In genomic region chr11:61834278-61835004, GRCh38 we compare ENCODE assay signal across 1 cellular context.
TF ChIP-seq lines count a peak whose summit lies in the region.

No MANE protein-coding gene starts in this region.

TF ChIP-seq in endothelial cell of umbilical vein, 7 proteins besides CTCF, POLR2A, EP300 and RAD21:
- peak; percentile 81 for TF ChIP-seq POLR2AphosphoS5 (IDR thresholded peaks at IDR 0.05; ENCODE audit: insufficient read depth, low read depth, low read length)
- TF ChIP-seq JUN (IDR thresholded peaks at IDR 0.05; ENCODE audit: borderline replicate concordance, insufficient read depth, insufficient read length, low read depth), result no peak
- no peak for TF ChIP-seq MYC (IDR thresholded peaks at IDR 0.05; ENCODE audit: low read depth, low read length)
- no peak for TF ChIP-seq EZH2 (IDR thresholded peaks at IDR 0.05; ENCODE audit: borderline replicate concordance, low read depth, low read length, severe bottlenecking)
- TF ChIP-seq MAX (IDR thresholded peaks at IDR 0.05; ENCODE audit: insufficient read depth, insufficient read length), result no peak
- TF ChIP-seq FOS (IDR thresholded peaks at IDR 0.05; ENCODE audit: borderline replicate concordance, insufficient read depth, low read length), result no peak
- TF ChIP-seq GATA2 (IDR thresholded peaks at IDR 0.05; ENCODE audit: insufficient read depth, insufficient read length, low read depth, low read length), result peak; percentile 70
